Comparison of ENCODE assay signal across 28 cellular contexts in genomic region chrX:148504412-148504950, GRCh38. TPM values are rescaled to one million over a fixed set of nuclear protein-coding genes. Genes with fewer than 3 reads are reported as not detected.
DNase-seq lines count a peak whose midpoint lies in the region; ATAC-seq and TF ChIP-seq lines count a peak whose summit lies in the region.
"Had no signal": no experiment of that assay in that cellular context is flagged by ENCODE, and none has a peak within 500 bp of the region (broad histone marks: within the 10 kb centered on the region; RNA-seq: fewer than 3 reads in every experiment).

No MANE protein-coding gene starts in this region.

- no peak for ATAC-seq in GM21367 (IDR thresholded peaks at IDR 0.05; ENCODE audit: unreplicated experiment)
- no peak for ATAC-seq in HG02571 (IDR thresholded peaks at IDR 0.05; ENCODE audit: unreplicated experiment)
- ATAC-seq: activated CD4-positive, CD25-positive, alpha-beta regulatory T cell treated with anti-CD3 and anti-CD28 coated beads, Interleukin-2, amount 50 U/mL, for 24 hours; activated CD8-positive, alpha-beta memory T cell treated with anti-CD3 and anti-CD28 coated beads, Interleukin-2, amount 10 ng/mL, durations not matched to agents 7 days and 5 days; left ventricle myocardium superior; PC-3 had no signal

- H2AFZ ChIP-seq in Karpas-422 (ENCODE audit: low read length), result no peak overlapping the region
- H2AFZ ChIP-seq in neural cell (ENCODE audit: low read depth, low read length), result no peak overlapping the region

- peaks cover 1% of the 10 kb centered on the region for H3K4me1 Mint-ChIP-seq in endodermal cell
- H3K4me1 Mint-ChIP-seq: activated naive CD8-positive, alpha-beta T cell treated with anti-CD3 and anti-CD28 coated beads, Interleukin-2, amount 10 ng/mL, durations not matched to agents 7 days and 5 days had no signal

- 56% methylated on average over 16 of the region's 17 CpGs; no CpG with 5 or more reads in 1 of the 2 experiments for WGBS in endodermal cell (ENCODE audit: insufficient coverage in 1 of 2, insufficient read length in 1 of 2), 2 experiments
- 61% methylated on average over 17 of the region's 17 CpGs for WGBS in testis, 2 donors

- H3F3A ChIP-seq in neural cell (ENCODE audit: insufficient read depth, low read length, poor library complexity, severe bottlenecking), result no peaks in the 10 kb centered on the region

- no peak overlapping the region for H3K4me3 Mint-ChIP-seq in endodermal cell
- H3K4me3 Mint-ChIP-seq: activated CD8-positive, alpha-beta memory T cell treated with anti-CD3 and anti-CD28 coated beads, Interleukin-2, amount 10 ng/mL, durations not matched to agents 7 days and 5 days; activated naive CD8-positive, alpha-beta T cell treated with anti-CD3 and anti-CD28 coated beads, Interleukin-2, amount 10 ng/mL, durations not matched to agents 7 days and 5 days; T-helper 1 cell treated with Interleukin-12 subunit alpha and Interleukin-12 subunit beta and Interleukin-4 antibody, amounts not matched to agents 30 μg/mL and 1 μg/mL, for 36 hours had no signal

- H3K36me3 ChIP-seq in BLaER1 (peaks cover 11% of the 10 kb centered on the region; the same call in 1 of the 2 replicates), Karpas-422 (ENCODE audit: insufficient read depth, low read length) (0 out of 2 replicates have a peak, but pooled peaks cover 5% of the 10 kb centered on the region), endodermal cell (ENCODE audit: control insufficient read depth, insufficient read depth, low read length) (no peaks in the 10 kb centered on the region), neural cell (ENCODE audit: insufficient read depth, low read length) (no peaks in the 10 kb centered on the region), testis (ENCODE audit: low read depth, missing control alignments) (no peaks in the 10 kb centered on the region), right atrium auricular region (no peaks in the 10 kb centered on the region)

- no peak for TF ChIP-seq POLR2A in testis (IDR thresholded peaks at IDR 0.05)

- H4K20me1 ChIP-seq in BLaER1 (peaks cover 39% of the 10 kb centered on the region), Karpas-422 (ENCODE audit: insufficient read depth, low read depth, low read length) (no peaks in the 10 kb centered on the region), neural cell (ENCODE audit: insufficient read depth) (no peaks in the 10 kb centered on the region)

- H3K27me3 Mint-ChIP-seq in endodermal cell (ENCODE audit: insufficient read depth), result peaks cover 21% of the 10 kb centered on the region

- H3K9me2 ChIP-seq in Karpas-422 (replicated peaks; ENCODE audit: insufficient read depth, low read length) (no peaks in the 10 kb centered on the region), neural cell (ENCODE audit: insufficient read depth, low read length) (no peaks in the 10 kb centered on the region)

- H3K4me2 ChIP-seq in BLaER1 (peak overlapping the region; percentile 79), Karpas-422 (ENCODE audit: low read depth, low read length, poor library complexity, severe bottlenecking) (peak overlapping the region; percentile 66), neural cell (ENCODE audit: low read length) (peak overlapping the region; percentile 59)

- H3K9me3 ChIP-seq in BLaER1, result peaks cover 27% of the 10 kb centered on the region
- H3K9me3 ChIP-seq in Karpas-422 (ENCODE audit: low read length), result no peaks in the 10 kb centered on the region
- no peaks in the 10 kb centered on the region for H3K9me3 ChIP-seq in endodermal cell (ENCODE audit: control insufficient read depth, low read length)
- no peaks in the 10 kb centered on the region for H3K9me3 ChIP-seq in neural cell (ENCODE audit: low read length)
- no peaks in the 10 kb centered on the region for H3K9me3 ChIP-seq in testis
- no peaks in the 10 kb centered on the region for H3K9me3 ChIP-seq in right atrium auricular region

- no peak for TF ChIP-seq RAD21 in neural cell (conservative IDR thresholded peaks at IDR 0.05)

- no peaks in the 10 kb centered on the region for H3K36me3 Mint-ChIP-seq in endodermal cell (ENCODE audit: low read depth)
- H3K36me3 Mint-ChIP-seq: activated CD8-positive, alpha-beta memory T cell treated with anti-CD3 and anti-CD28 coated beads, Interleukin-2, amount 10 ng/mL, durations not matched to agents 7 days and 5 days; activated naive CD8-positive, alpha-beta T cell treated with anti-CD3 and anti-CD28 coated beads, Interleukin-2, amount 10 ng/mL, durations not matched to agents 7 days and 5 days had no signal

- no peaks in the 10 kb centered on the region for H3K27me3 ChIP-seq in BLaER1
- H3K27me3 ChIP-seq in Karpas-422 (ENCODE audit: low read length), result no peaks in the 10 kb centered on the region
- peaks cover 27% of the 10 kb centered on the region for H3K27me3 ChIP-seq in endodermal cell (ENCODE audit: control insufficient read depth, insufficient read depth, low read length, poor library complexity, severe bottlenecking)
- no peaks in the 10 kb centered on the region for H3K27me3 ChIP-seq in neural cell (ENCODE audit: insufficient read depth, low read depth, low read length)
- no peaks in the 10 kb centered on the region for H3K27me3 ChIP-seq in testis
- H3K27me3 ChIP-seq in right atrium auricular region, result peaks cover 3 to 8% of the 10 kb centered on the region in 2 donors

- H3K9ac ChIP-seq in BLaER1 (peak overlapping the region; percentile 94), Karpas-422 (ENCODE audit: low read length) (peak overlapping the region; percentile 82), endodermal cell (ENCODE audit: extremely low read depth, low read length, poor library complexity, severe bottlenecking) (no peak overlapping the region), neural cell (ENCODE audit: low read length) (peak overlapping the region; percentile 69)

- no peak for TF ChIP-seq EP300 in neural cell (conservative IDR thresholded peaks at IDR 0.05; ENCODE audit: poor library complexity, severe bottlenecking)

- intact Hi-C loops in testis (cut with DNase I; ENCODE audit: low total_unique reads), result no loop called here

- peaks cover 56% of the 10 kb centered on the region for H3K4me1 ChIP-seq in BLaER1
- peaks cover 81% of the 10 kb centered on the region for H3K4me1 ChIP-seq in Karpas-422 (ENCODE audit: low read length)
- no peaks in the 10 kb centered on the region for H3K4me1 ChIP-seq in endodermal cell (ENCODE audit: control insufficient read depth, insufficient read depth, low read length)
- H3K4me1 ChIP-seq in testis, result peaks cover 4% of the 10 kb centered on the region
- H3K4me1 ChIP-seq in right atrium auricular region, result peaks cover 0 to 6% of the 10 kb centered on the region in 2 donors

- peaks cover 87% of the 10 kb centered on the region for H3K79me2 ChIP-seq in Karpas-422 (ENCODE audit: low read length)
- H3K79me2 ChIP-seq in neural cell (replicated peaks; ENCODE audit: insufficient read depth, low read length), result peaks cover 77% of the 10 kb centered on the region

- DNase-seq in Karpas-422 (no peak), endodermal cell (peak; percentile 47), testis (no peak), right atrium auricular region (ENCODE audit: low spot score) (no peak)
- DNase-seq: activated CD4-positive, alpha-beta T cell treated with anti-CD3 and anti-CD28 coated beads, Interleukin-2, amount 50 U/mL, for 4 hours; activated CD8-positive, alpha-beta memory T cell treated with anti-CD3 and anti-CD28 coated beads, Interleukin-2, amount 10 ng/mL, durations not matched to agents 7 days and 5 days; activated gamma-delta T cell treated with Interleukin-2 at 50 U/mL for 16 hours; activated naive CD8-positive, alpha-beta T cell treated with anti-CD3 and anti-CD28 coated beads, Interleukin-2, amount 10 ng/mL, durations not matched to agents 7 days and 5 days; activated T-cell treated with anti-CD3 and anti-CD28 coated beads, Interleukin-2, amount 50 U/mL, for 48 hours; Calu3; DMS79; effector memory CD4-positive, alpha-beta T cell; erythroblast; left ventricle myocardium superior; NCI-H1694 treated with DMSO at 0.1 percent for 48 hours; NCI-H82; PC-3; stimulated activated naive CD4-positive, alpha-beta T cell had no signal

- peak overlapping the region; percentile 80 for H3K4me3 ChIP-seq in BLaER1
- peak overlapping the region; percentile 19 for H3K4me3 ChIP-seq in Karpas-422 (ENCODE audit: low read length)
- H3K4me3 ChIP-seq in endodermal cell (ENCODE audit: low read length), result no peak overlapping the region
- H3K4me3 ChIP-seq in neural cell (ENCODE audit: low read length), result peak overlapping the region; percentile 85
- no peak overlapping the region for H3K4me3 ChIP-seq in testis
- H3K4me3 ChIP-seq in right atrium auricular region, result no peak overlapping the region
- H3K4me3 ChIP-seq: coronary artery, SK-N-MC, skin epidermis had no signal

- H3K9me3 Mint-ChIP-seq in endodermal cell, result peaks cover 24% of the 10 kb centered on the region
- H3K9me3 Mint-ChIP-seq: activated naive CD8-positive, alpha-beta T cell treated with anti-CD3 and anti-CD28 coated beads, Interleukin-2, amount 10 ng/mL, durations not matched to agents 7 days and 5 days; T-helper 1 cell treated with Interleukin-12 subunit alpha and Interleukin-12 subunit beta and Interleukin-4 antibody, amounts not matched to agents 30 μg/mL and 1 μg/mL, for 36 hours had no signal

- no peak overlapping the region for H3K27ac Mint-ChIP-seq in endodermal cell
- H3K27ac Mint-ChIP-seq: activated CD8-positive, alpha-beta memory T cell treated with anti-CD3 and anti-CD28 coated beads, Interleukin-2, amount 10 ng/mL, durations not matched to agents 7 days and 5 days; activated naive CD8-positive, alpha-beta T cell treated with anti-CD3 and anti-CD28 coated beads, Interleukin-2, amount 10 ng/mL, durations not matched to agents 7 days and 5 days; T-helper 1 cell treated with Interleukin-12 subunit alpha and Interleukin-12 subunit beta and Interleukin-4 antibody, amounts not matched to agents 30 μg/mL and 1 μg/mL, for 36 hours had no signal

- H3K27ac ChIP-seq in BLaER1 (peak overlapping the region; percentile 95), Karpas-422 (ENCODE audit: low read length) (peak overlapping the region; percentile 96), endodermal cell (ENCODE audit: low read depth, low read length) (no peak overlapping the region), neural cell (ENCODE audit: low read length) (peak overlapping the region; percentile 24), testis (no peak overlapping the region), right atrium auricular region (no peak overlapping the region)
- H3K27ac ChIP-seq: coronary artery, SK-N-MC, skin epidermis had no signal

- TF ChIP-seq CTCF in endodermal cell (conservative IDR thresholded peaks at IDR 0.05) (no peak), neural cell (IDR thresholded peaks at IDR 0.05; ENCODE audit: poor library complexity, severe bottlenecking) (no peak), testis (IDR thresholded peaks at IDR 0.05) (no peak), right atrium auricular region (IDR thresholded peaks at IDR 0.05) (no peak)

RNA-seq across cellular contexts. Expression of gene AFF2, which starts 4.1 kb away (rescaled TPM):
- 80.7 and 231 TPM in 2 replicates for total RNA-seq in Karpas-422 (2014; rRNA removed; shearing (Covaris generic); ENCODE audit: low replicate concordance)
- total RNA-seq in endodermal cell (1 to 10 TPM; 3.7 to 5.6 TPM), testis (10 to 100 TPM; 21.3 to 28.1 TPM), right atrium auricular region (1 to 10 TPM in 1 of 2 donors, under 1 TPM in 1; 0.89 to 3.2 TPM)
- polyA plus RNA-seq in endodermal cell (2013, experiment 1 of 2), result 8.0 TPM
- polyA plus RNA-seq in endodermal cell (2013, experiment 2 of 2), result 8.9 TPM
- polyA plus RNA-seq in neural cell (10.5 and 18.6 TPM in 2 replicates), testis (ENCODE audit: insufficient read depth, low read depth, low replicate concordance) (4.7 TPM)
- 391 and 420 TPM in 2 replicates for polyA minus RNA-seq in neural cell
- total RNA-seq: NCI-H460, PC-3 had no signal

Comparison
In these comparisons a context has a peak if more than half of its experiments do, and no peak if none do; other contexts are left out.
1. H3K27ac ChIP-seq: peak in BLaER1 (single experiment), Karpas-422 (single experiment) and neural cell (single experiment); none in endodermal cell (single experiment), testis (0 of 2) and right atrium auricular region (0 of 2).
2. H3K4me3 ChIP-seq: peak in BLaER1 (single experiment), Karpas-422 (single experiment) and neural cell (single experiment); none in endodermal cell (single experiment), testis (0 of 2) and right atrium auricular region (0 of 2).
3. Peak in every context shown above with its lines, with median percentiles within 50 percentile points of each other: H3K4me2 ChIP-seq.